Comparison of ENCODE assay signal across 25 cellular contexts in the genomic region with DNA sequence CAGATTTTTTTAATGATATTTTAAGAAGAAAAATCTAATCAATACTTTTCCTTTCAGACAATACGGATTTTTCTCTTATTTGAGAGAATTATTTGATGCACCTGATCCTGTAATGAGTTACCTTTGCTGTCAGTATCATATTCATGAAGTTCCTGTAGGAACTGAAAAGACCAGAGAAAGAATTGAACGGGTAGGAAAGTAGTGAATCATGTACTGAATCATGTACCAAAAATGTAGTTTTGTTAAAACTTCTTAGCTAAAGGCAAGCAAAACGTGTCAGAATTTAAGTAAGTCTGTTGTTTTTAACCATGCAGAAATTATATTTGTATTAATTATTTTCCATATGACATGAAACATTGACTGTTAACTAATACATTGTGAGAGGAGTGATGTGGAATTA. TPM values are rescaled to one million over a fixed set of nuclear protein-coding genes. Genes with fewer than 3 reads are reported as not detected.
DNase-seq lines count a peak whose midpoint lies in the region; ATAC-seq and TF ChIP-seq lines count a peak whose summit lies in the region.
"Had no signal": no experiment of that assay in that cellular context is flagged by ENCODE, and none has a peak within 500 bp of the region (broad histone marks: within the 10 kb centered on the region; RNA-seq: fewer than 3 reads in every experiment).

No MANE protein-coding gene starts in this region.

- TF ChIP-seq CTCF in RWPE2 (IDR thresholded peaks at IDR 0.05; ENCODE audit: poor library complexity, severe bottlenecking) (no peak), fibroblast of lung (conservative IDR thresholded peaks at IDR 0.05 in 1 of 2, IDR thresholded peaks at IDR 0.05 in 1 of 2; ENCODE audit: low read depth in 1 of 2, low read length in 2 of 2) (no peak), vagina (IDR thresholded peaks at IDR 0.05) (no peak), endothelial cell (IDR thresholded peaks at IDR 0.05; ENCODE audit: unreplicated experiment) (no peak)

- H4K20me1 ChIP-seq in fibroblast of lung (ENCODE audit: control insufficient read depth, extremely low read depth, insufficient read depth, low read length), result no peaks in the 10 kb centered on the region

- peaks cover 91% of the 10 kb centered on the region for H3K36me3 ChIP-seq in RWPE2 (ENCODE audit: low read depth)
- H3K36me3 ChIP-seq in fibroblast of lung (ENCODE audit: control insufficient read depth, insufficient read depth, low read length), result peaks cover 2% of the 10 kb centered on the region
- peaks cover 66% of the 10 kb centered on the region for H3K36me3 ChIP-seq in skeletal muscle satellite cell (ENCODE audit: insufficient read depth, low read length)
- H3K36me3 ChIP-seq in vagina, result peaks cover 5 to 46% of the 10 kb centered on the region in 2 donors

- H3K4me1 Mint-ChIP-seq in endothelial cell (ENCODE audit: unreplicated experiment), result no peaks in the 10 kb centered on the region
- H3K4me1 Mint-ChIP-seq: immature natural killer cell had no signal

- no peak overlapping the region for H3K27ac Mint-ChIP-seq in endothelial cell (ENCODE audit: unreplicated experiment)
- H3K27ac Mint-ChIP-seq: immature natural killer cell, type B pancreatic cell had no signal

- no peaks in the 10 kb centered on the region for H3K9me3 Mint-ChIP-seq in endothelial cell (ENCODE audit: unreplicated experiment)
- H3K9me3 Mint-ChIP-seq: immature natural killer cell, type B pancreatic cell had no signal

- H3K27ac ChIP-seq in RWPE2 (ENCODE audit: poor library complexity, severe bottlenecking) (no peak overlapping the region), fibroblast of lung (ENCODE audit: insufficient read depth, low read length) (no peak overlapping the region), vagina (no peak overlapping the region)
- H3K27ac ChIP-seq: adrenal gland, esophagus squamous epithelium, neutrophil, stomach, VCaP had no signal

- no peak for TF ChIP-seq POLR2A in vagina (IDR thresholded peaks at IDR 0.05)

- H2AFZ ChIP-seq in fibroblast of lung (ENCODE audit: low read length), result no peak overlapping the region

- H3K79me2 ChIP-seq in fibroblast of lung (ENCODE audit: control insufficient read depth, insufficient read depth, low read length), result no peaks in the 10 kb centered on the region

- intact Hi-C loops in vagina (cut with DNase I), result no loop called here

- H3K9me3 ChIP-seq in RWPE2 (ENCODE audit: severe bottlenecking), result no peaks in the 10 kb centered on the region
- no peaks in the 10 kb centered on the region for H3K9me3 ChIP-seq in fibroblast of lung (ENCODE audit: control insufficient read depth, insufficient read depth, low read depth, low read length)
- H3K9me3 ChIP-seq in skeletal muscle satellite cell (replicated peaks; ENCODE audit: low read length), result no peaks in the 10 kb centered on the region
- no peaks in the 10 kb centered on the region for H3K9me3 ChIP-seq in vagina
- H3K9me3 ChIP-seq: adrenal gland, esophagus squamous epithelium, neutrophil, stomach had no signal

- H3K9ac ChIP-seq in fibroblast of lung (ENCODE audit: insufficient read depth, low read length) (no peak overlapping the region), skeletal muscle satellite cell (ENCODE audit: low read depth, low read length) (peak overlapping the region; percentile 11)

- ATAC-seq in RWPE2 (ENCODE audit: low read depth), result peak; percentile 57; the same call in 1 of the 3 replicates

- H3K36me3 Mint-ChIP-seq in endothelial cell (ENCODE audit: low read depth, unreplicated experiment), result peaks cover 18% of the 10 kb centered on the region

- H3K4me1 ChIP-seq in RWPE2 (ENCODE audit: insufficient read depth, poor library complexity, severe bottlenecking), result peaks cover 3% of the 10 kb centered on the region
- H3K4me1 ChIP-seq in fibroblast of lung (ENCODE audit: control insufficient read depth, extremely low read depth, insufficient read depth, low read length), result no peaks in the 10 kb centered on the region
- no peaks in the 10 kb centered on the region for H3K4me1 ChIP-seq in skeletal muscle satellite cell (ENCODE audit: control insufficient read depth, insufficient read depth, low read length)
- H3K4me1 ChIP-seq in vagina, result no peaks in the 10 kb centered on the region
- H3K4me1 ChIP-seq: adrenal gland, esophagus squamous epithelium, stomach had no signal

- no peak overlapping the region for H3K4me3 Mint-ChIP-seq in endothelial cell (ENCODE audit: unreplicated experiment)
- H3K4me3 Mint-ChIP-seq: immature natural killer cell, type B pancreatic cell had no signal

- peak; percentile 10 for DNase-seq in GM04503 (ENCODE audit: low read depth)
- no peak for DNase-seq in RWPE2 (ENCODE audit: low spot score)
- DNase-seq in fibroblast of lung (ENCODE audit: low read depth in 2 of 2), result peak; percentile 17 to 65
- DNase-seq in vagina (ENCODE audit: extremely low spot score in 2 of 2), result no peak
- no peak for DNase-seq in activated CD4-positive, alpha-beta T cell treated with anti-CD3 and anti-CD28 coated beads for 4 hours
- no peak for DNase-seq in endothelial cell (ENCODE audit: low spot score)
- DNase-seq: activated CD4-positive, alpha-beta T cell treated with anti-CD3 and anti-CD28 coated beads, Interleukin-2, amount 50 U/mL, for 48 hours; activated gamma-delta T cell; adrenal gland; C1 segment of cervical spinal cord; Calu3; central memory CD4-positive, alpha-beta T cell; effector CD4-positive, alpha-beta T cell; esophagus squamous epithelium; immature natural killer cell; NCI-H2171 treated with DMSO at 0.1 percent for 48 hours; NCI-H69; SIG-M5; stimulated activated CD4-positive, alpha-beta T cell treated with anti-CD3 and anti-CD28 coated beads, Interleukin-12 subunit alpha, Interleukin-12 subunit beta, amount 100 ng/mL, for 4 hours; stomach had no signal

- H3K27me3 ChIP-seq in RWPE2 (ENCODE audit: insufficient read depth, poor library complexity, severe bottlenecking) (no peaks in the 10 kb centered on the region), fibroblast of lung (ENCODE audit: control insufficient read depth, insufficient read depth, low read length) (no peaks in the 10 kb centered on the region), skeletal muscle satellite cell (ENCODE audit: control insufficient read depth, insufficient read depth, low read length) (no peaks in the 10 kb centered on the region), vagina (no peaks in the 10 kb centered on the region)
- H3K27me3 ChIP-seq: adrenal gland, esophagus squamous epithelium, neutrophil, stomach had no signal

- H3K27me3 Mint-ChIP-seq in endothelial cell (ENCODE audit: unreplicated experiment), result peaks cover 1% of the 10 kb centered on the region
- H3K27me3 Mint-ChIP-seq: type B pancreatic cell had no signal

- H3K4me2 ChIP-seq in fibroblast of lung (ENCODE audit: extremely low read depth, insufficient read depth, low read length) (no peak overlapping the region), skeletal muscle satellite cell (ENCODE audit: low read length) (no peak overlapping the region)

- H3K4me3 ChIP-seq in RWPE2 (ENCODE audit: severe bottlenecking), result no peak overlapping the region
- H3K4me3 ChIP-seq in fibroblast of lung (replicated peaks in 1 of 4; ENCODE audit: control extremely low read depth in 1 of 4, insufficient read depth in 1 of 4, low read depth in 3 of 4, low read length in 4 of 4), result no peak overlapping the region
- no peak overlapping the region for H3K4me3 ChIP-seq in skeletal muscle satellite cell (ENCODE audit: low read length)
- H3K4me3 ChIP-seq in vagina, result no peak overlapping the region
- H3K4me3 ChIP-seq: adrenal gland, esophagus squamous epithelium, lung, stomach had no signal

RNA-seq across cellular contexts. Expression of gene SMC5, which starts 56.6 kb away (rescaled TPM):
- total RNA-seq in fibroblast of lung (29.2 and 45.7 TPM in 2 replicates), vagina (29.7 TPM), endothelial cell (ENCODE audit: unreplicated experiment) (26.5 TPM)
- 15.5 and 21.6 TPM in 2 replicates for polyA plus RNA-seq in fibroblast of lung
- polyA plus RNA-seq in fibroblast of lung (2012), result 9.8 and 16.2 TPM in 2 replicates
- polyA minus RNA-seq in fibroblast of lung (ENCODE audit: low replicate concordance), result 1.8 and 2.9 TPM in 2 replicates
- total RNA-seq in skeletal muscle satellite cell (2012; rRNA removed), result 17.3 and 19.3 TPM in 2 replicates

Comparison
In these comparisons a context has a peak if more than half of its experiments do, and no peak if none do; other contexts are left out.
1. DNase-seq: peak in GM04503 (single experiment) and fibroblast of lung (2 of 2); none in RWPE2 (single experiment), vagina (0 of 2), activated CD4-positive, alpha-beta T cell treated with anti-CD3 and anti-CD28 coated beads for 4 hours (0 of 2) and endothelial cell (single experiment).